In the genomic region with DNA sequence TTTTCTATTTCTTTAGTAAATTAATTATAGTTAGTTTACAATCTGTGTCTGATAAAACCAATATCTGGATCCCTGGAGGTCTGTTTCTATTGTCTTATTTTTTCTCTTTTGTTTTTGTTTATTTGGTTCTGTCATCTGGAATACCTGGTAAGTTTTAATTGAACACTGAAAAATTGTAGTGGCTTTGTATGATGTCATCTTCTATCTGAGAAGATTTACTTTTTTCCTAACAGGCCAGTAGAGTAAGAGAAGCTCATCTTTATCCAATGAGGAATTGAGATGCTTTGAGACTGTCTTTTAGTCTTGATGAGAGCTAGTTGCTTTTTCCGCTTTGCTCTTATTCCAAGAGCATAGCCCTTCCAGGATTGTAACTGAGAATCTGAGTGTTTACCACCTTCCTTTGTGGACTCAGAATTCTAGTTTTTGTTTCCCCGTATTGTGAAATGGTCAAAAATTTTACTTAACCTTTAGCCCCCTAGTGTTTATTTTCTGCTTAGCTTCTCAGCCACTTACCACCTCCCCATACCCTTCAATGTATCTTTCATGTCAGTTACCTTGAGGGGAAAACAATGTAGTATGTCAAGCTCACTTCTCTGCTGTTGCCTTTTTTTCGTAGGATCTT, we compare ENCODE assay signal across 2 cellular contexts.
TF ChIP-seq lines count a peak whose summit lies in the region.

No MANE protein-coding gene starts in this region.

TF ChIP-seq in HCT116, 20 proteins besides CTCF, POLR2A, EP300 and RAD21 (continued from another document):
- TF ChIP-seq, protein P1, sequence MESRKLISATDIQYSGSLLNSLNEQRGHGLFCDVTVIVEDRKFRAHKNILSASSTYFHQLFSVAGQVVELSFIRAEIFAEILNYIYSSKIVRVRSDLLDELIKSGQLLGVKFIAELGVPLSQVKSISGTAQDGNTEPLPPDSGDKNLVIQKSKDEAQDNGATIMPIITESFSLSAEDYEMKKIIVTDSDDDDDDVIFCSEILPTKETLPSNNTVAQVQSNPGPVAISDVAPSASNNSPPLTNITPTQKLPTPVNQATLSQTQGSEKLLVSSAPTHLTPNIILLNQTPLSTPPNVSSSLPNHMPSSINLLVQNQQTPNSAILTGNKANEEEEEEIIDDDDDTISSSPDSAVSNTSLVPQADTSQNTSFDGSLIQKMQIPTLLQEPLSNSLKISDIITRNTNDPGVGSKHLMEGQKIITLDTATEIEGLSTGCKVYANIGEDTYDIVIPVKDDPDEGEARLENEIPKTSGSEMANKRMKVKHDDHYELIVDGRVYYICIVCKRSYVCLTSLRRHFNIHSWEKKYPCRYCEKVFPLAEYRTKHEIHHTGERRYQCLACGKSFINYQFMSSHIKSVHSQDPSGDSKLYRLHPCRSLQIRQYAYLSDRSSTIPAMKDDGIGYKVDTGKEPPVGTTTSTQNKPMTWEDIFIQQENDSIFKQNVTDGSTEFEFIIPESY (IDR thresholded peaks at IDR 0.05; ENCODE audit: extremely low read depth, insufficient replicate concordance, low read length): no peak
- TF ChIP-seq YY1 (IDR thresholded peaks at IDR 0.05; ENCODE audit: extremely low read depth, insufficient replicate concordance, low read depth, low read length): no peak

TF ChIP-seq in liver, 16 proteins besides CTCF, POLR2A, EP300 and RAD21:
- TF ChIP-seq, protein P2, sequence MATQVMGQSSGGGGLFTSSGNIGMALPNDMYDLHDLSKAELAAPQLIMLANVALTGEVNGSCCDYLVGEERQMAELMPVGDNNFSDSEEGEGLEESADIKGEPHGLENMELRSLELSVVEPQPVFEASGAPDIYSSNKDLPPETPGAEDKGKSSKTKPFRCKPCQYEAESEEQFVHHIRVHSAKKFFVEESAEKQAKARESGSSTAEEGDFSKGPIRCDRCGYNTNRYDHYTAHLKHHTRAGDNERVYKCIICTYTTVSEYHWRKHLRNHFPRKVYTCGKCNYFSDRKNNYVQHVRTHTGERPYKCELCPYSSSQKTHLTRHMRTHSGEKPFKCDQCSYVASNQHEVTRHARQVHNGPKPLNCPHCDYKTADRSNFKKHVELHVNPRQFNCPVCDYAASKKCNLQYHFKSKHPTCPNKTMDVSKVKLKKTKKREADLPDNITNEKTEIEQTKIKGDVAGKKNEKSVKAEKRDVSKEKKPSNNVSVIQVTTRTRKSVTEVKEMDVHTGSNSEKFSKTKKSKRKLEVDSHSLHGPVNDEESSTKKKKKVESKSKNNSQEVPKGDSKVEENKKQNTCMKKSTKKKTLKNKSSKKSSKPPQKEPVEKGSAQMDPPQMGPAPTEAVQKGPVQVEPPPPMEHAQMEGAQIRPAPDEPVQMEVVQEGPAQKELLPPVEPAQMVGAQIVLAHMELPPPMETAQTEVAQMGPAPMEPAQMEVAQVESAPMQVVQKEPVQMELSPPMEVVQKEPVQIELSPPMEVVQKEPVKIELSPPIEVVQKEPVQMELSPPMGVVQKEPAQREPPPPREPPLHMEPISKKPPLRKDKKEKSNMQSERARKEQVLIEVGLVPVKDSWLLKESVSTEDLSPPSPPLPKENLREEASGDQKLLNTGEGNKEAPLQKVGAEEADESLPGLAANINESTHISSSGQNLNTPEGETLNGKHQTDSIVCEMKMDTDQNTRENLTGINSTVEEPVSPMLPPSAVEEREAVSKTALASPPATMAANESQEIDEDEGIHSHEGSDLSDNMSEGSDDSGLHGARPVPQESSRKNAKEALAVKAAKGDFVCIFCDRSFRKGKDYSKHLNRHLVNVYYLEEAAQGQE (IDR thresholded peaks at IDR 0.05): no peak
- TF ChIP-seq HNF4A (conservative IDR thresholded peaks at IDR 0.05): peak in 1 of 2 donors; percentile 31
- no peak for TF ChIP-seq HNF4G (IDR thresholded peaks at IDR 0.05)
